In the genomic region with DNA sequence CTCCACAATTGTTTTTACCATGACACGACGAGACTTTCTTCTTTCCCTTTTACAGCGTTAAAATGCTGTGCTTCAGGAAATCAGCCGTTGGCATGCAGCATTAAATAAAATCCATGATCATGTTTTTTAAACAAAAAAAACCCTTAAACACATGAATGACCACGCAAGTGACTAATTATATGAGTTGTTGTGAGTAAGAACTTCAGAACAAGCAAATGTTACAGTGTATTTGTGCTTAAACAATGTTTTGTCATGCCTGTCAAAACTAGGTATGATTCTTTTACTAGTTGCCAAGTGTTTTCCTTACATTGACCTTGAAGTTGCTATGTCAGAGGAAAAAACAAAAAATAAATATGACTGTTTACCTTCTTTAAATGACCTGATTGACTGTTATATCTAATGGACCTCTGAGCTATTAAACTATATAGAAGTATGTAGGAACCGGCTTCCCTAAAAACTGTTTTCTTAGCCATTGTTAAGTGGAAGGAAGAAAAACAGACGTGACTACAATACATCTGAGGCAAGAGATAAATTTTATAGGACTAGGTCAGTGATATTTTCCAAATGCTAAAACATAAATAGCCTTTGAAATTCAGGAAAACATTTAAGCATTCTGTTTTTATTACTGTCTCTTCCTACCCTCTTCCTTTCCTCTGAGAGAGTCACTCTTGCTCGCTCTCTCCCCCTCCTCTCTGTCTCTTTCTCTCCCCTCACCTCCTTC, we compare ENCODE assay signal across 18 cellular contexts.
DNase-seq lines count a peak whose midpoint lies in the region; ATAC-seq and TF ChIP-seq lines count a peak whose summit lies in the region.
"Had no signal": no experiment of that assay in that cellular context is flagged by ENCODE, and none has a peak within 500 bp of the region (broad histone marks: within the 10 kb centered on the region; RNA-seq: fewer than 3 reads in every experiment).

No MANE protein-coding gene starts in this region.

- H3K27ac ChIP-seq in RWPE2 (ENCODE audit: poor library complexity, severe bottlenecking) (peak overlapping the region; percentile 90), endodermal cell (ENCODE audit: low read depth, low read length) (peak overlapping the region; percentile 64), upper lobe of right lung (peak overlapping the region; percentile 55)
- no peak overlapping the region for H3K27ac ChIP-seq in CD4-positive, alpha-beta memory T cell (ENCODE audit: low read depth, low read length)
- H3K27ac ChIP-seq: lower lobe of right lung had no signal

- H3K9me3 Mint-ChIP-seq in endodermal cell, result no peaks in the 10 kb centered on the region
- H3K9me3 Mint-ChIP-seq in nephron, result no peaks in the 10 kb centered on the region
- no peaks in the 10 kb centered on the region for H3K9me3 Mint-ChIP-seq in activated T-cell treated with anti-CD3 and anti-CD28 coated beads, Interleukin-2, amount 50 U/mL, for 72 hours
- H3K9me3 Mint-ChIP-seq in CD4-positive, alpha-beta memory T cell, result no peaks in the 10 kb centered on the region
- H3K9me3 Mint-ChIP-seq: activated naive CD8-positive, alpha-beta T cell treated with anti-CD3 and anti-CD28 coated beads, Interleukin-2, amount 50 U/mL, for 24 hours; central memory CD8-positive, alpha-beta T cell; effector memory CD8-positive, alpha-beta T cell; natural killer cell had no signal

- H3K4me1 ChIP-seq in RWPE2 (ENCODE audit: insufficient read depth, poor library complexity, severe bottlenecking), result peaks cover 22% of the 10 kb centered on the region
- H3K4me1 ChIP-seq in endodermal cell (ENCODE audit: control insufficient read depth, insufficient read depth, low read length), result no peaks in the 10 kb centered on the region
- no peaks in the 10 kb centered on the region for H3K4me1 ChIP-seq in upper lobe of right lung
- no peaks in the 10 kb centered on the region for H3K4me1 ChIP-seq in CD4-positive, alpha-beta memory T cell (ENCODE audit: insufficient read depth, low read length)

- CTCF ChIA-PET in CD4-positive, alpha-beta memory T cell (lab: Charles Lee; ENCODE audit: partially characterized antibody), result interaction anchor here (1.2 kb wide), 1 partner anchor 11 kb away, joined by 3 read pairs; no protein-coding TSS in a partner anchor

- intact Hi-C loops in upper lobe of right lung (cut with DNase I), result no loop called here
- intact Hi-C loops in CD4-positive, alpha-beta memory T cell (cut with micrococcal nuclease), result no loop called here

- no peaks in the 10 kb centered on the region for H3K27me3 Mint-ChIP-seq in endodermal cell (ENCODE audit: insufficient read depth)
- no peaks in the 10 kb centered on the region for H3K27me3 Mint-ChIP-seq in nephron (ENCODE audit: low read depth)
- H3K27me3 Mint-ChIP-seq in activated T-cell treated with anti-CD3 and anti-CD28 coated beads, Interleukin-2, amount 50 U/mL, for 72 hours (ENCODE audit: low read depth), result peaks cover 27% of the 10 kb centered on the region
- H3K27me3 Mint-ChIP-seq in CD4-positive, alpha-beta memory T cell, result peaks cover 0 to 2% of the 10 kb centered on the region in 2 donors

- POLR2A ChIA-PET in CD4-positive, alpha-beta memory T cell (lab: Charles Lee; ENCODE audit: partially characterized antibody), result no interaction called here

- H3K9me3 ChIP-seq in RWPE2 (ENCODE audit: severe bottlenecking) (no peaks in the 10 kb centered on the region), endodermal cell (ENCODE audit: control insufficient read depth, low read length) (no peaks in the 10 kb centered on the region), upper lobe of right lung (no peaks in the 10 kb centered on the region)
- no peaks in the 10 kb centered on the region for H3K9me3 ChIP-seq in CD4-positive, alpha-beta memory T cell (ENCODE audit: control insufficient read depth in 1 of 2, low read length in 2 of 2)
- H3K9me3 ChIP-seq: lower lobe of right lung had no signal

- H3K27me3 ChIP-seq in RWPE2 (ENCODE audit: insufficient read depth, poor library complexity, severe bottlenecking) (no peaks in the 10 kb centered on the region), endodermal cell (ENCODE audit: control insufficient read depth, insufficient read depth, low read length, poor library complexity, severe bottlenecking) (no peaks in the 10 kb centered on the region), upper lobe of right lung (no peaks in the 10 kb centered on the region)
- H3K27me3 ChIP-seq in CD4-positive, alpha-beta memory T cell (ENCODE audit: insufficient read depth, low read length), result no peaks in the 10 kb centered on the region

- DNase-seq in RWPE2 (ENCODE audit: low spot score) (no peak), endodermal cell (no peak), upper lobe of right lung (no peak), AML-193 (lab: John Stamatoyannopoulos, UW) (no peak)
- no peak for DNase-seq in activated T-cell treated with anti-CD3 and anti-CD28 coated beads, Interleukin-2, amount 50 U/mL, for 72 hours
- no peak for DNase-seq in CD4-positive, alpha-beta memory T cell
- DNase-seq: activated CD8-positive, alpha-beta T cell treated with anti-CD3 and anti-CD28 coated beads, Interleukin-2, amount 10 ng/mL, durations not matched to agents 7 days and 5 days; activated naive CD8-positive, alpha-beta T cell treated with anti-CD3 and anti-CD28 coated beads, Interleukin-2, amount 50 U/mL, for 24 hours; effector memory CD8-positive, alpha-beta T cell; lower lobe of right lung; natural killer cell; NCI-H1436; retina; stimulated activated CD4-positive, alpha-beta T cell treated with anti-CD3 and anti-CD28 coated beads, Interleukin-4, amount 100 ng/mL, for 1 hour; substantia nigra; T-helper 1 cell had no signal

- 80 to 87% methylated on average over 4 to 8 of the region's 8 CpGs for WGBS in endodermal cell (ENCODE audit: insufficient coverage in 1 of 2, insufficient read length in 1 of 2), 2 experiments

- H3K27ac Mint-ChIP-seq in endodermal cell (no peak overlapping the region), nephron (peak overlapping the region; percentile 80 to 84 (median 81))
- H3K27ac Mint-ChIP-seq in activated T-cell treated with anti-CD3 and anti-CD28 coated beads, Interleukin-2, amount 50 U/mL, for 72 hours, result no peak overlapping the region
- no peak overlapping the region for H3K27ac Mint-ChIP-seq in CD4-positive, alpha-beta memory T cell
- H3K27ac Mint-ChIP-seq: activated CD8-positive, alpha-beta T cell treated with anti-CD3 and anti-CD28 coated beads, Interleukin-2, amount 10 ng/mL, durations not matched to agents 7 days and 5 days; activated naive CD8-positive, alpha-beta T cell treated with anti-CD3 and anti-CD28 coated beads, Interleukin-2, amount 50 U/mL, for 24 hours; effector memory CD8-positive, alpha-beta T cell; natural killer cell had no signal

- H3K36me3 ChIP-seq in RWPE2 (ENCODE audit: low read depth) (peaks cover 5% of the 10 kb centered on the region; the same call in 1 of the 2 replicates), endodermal cell (ENCODE audit: control insufficient read depth, insufficient read depth, low read length) (no peaks in the 10 kb centered on the region), upper lobe of right lung (no peaks in the 10 kb centered on the region)
- H3K36me3 ChIP-seq in CD4-positive, alpha-beta memory T cell (ENCODE audit: insufficient read depth, low read length), result no peaks in the 10 kb centered on the region
- H3K36me3 ChIP-seq: lower lobe of right lung had no signal

- H3K4me3 Mint-ChIP-seq in endodermal cell (no peak overlapping the region), nephron (peak overlapping the region in 1 of 3 experiments; percentile 28)
- no peak overlapping the region for H3K4me3 Mint-ChIP-seq in activated T-cell treated with anti-CD3 and anti-CD28 coated beads, Interleukin-2, amount 50 U/mL, for 72 hours
- H3K4me3 Mint-ChIP-seq in CD4-positive, alpha-beta memory T cell, result no peak overlapping the region
- H3K4me3 Mint-ChIP-seq: activated CD8-positive, alpha-beta T cell treated with anti-CD3 and anti-CD28 coated beads, Interleukin-2, amount 10 ng/mL, durations not matched to agents 7 days and 5 days; activated naive CD8-positive, alpha-beta T cell treated with anti-CD3 and anti-CD28 coated beads, Interleukin-2, amount 50 U/mL, for 24 hours; central memory CD8-positive, alpha-beta T cell; effector memory CD8-positive, alpha-beta T cell; natural killer cell had no signal

- no peak for ATAC-seq in RWPE2 (ENCODE audit: low read depth)
- ATAC-seq in upper lobe of right lung, result no peak
- no peak for ATAC-seq in activated T-cell treated with anti-CD3 and anti-CD28 coated beads, Interleukin-2, amount 50 U/mL, for 72 hours (replicated peaks in 1 of 2)
- ATAC-seq: activated CD8-positive, alpha-beta T cell treated with anti-CD3 and anti-CD28 coated beads, Interleukin-2, amount 10 ng/mL, durations not matched to agents 7 days and 5 days; activated naive CD8-positive, alpha-beta T cell treated with anti-CD3 and anti-CD28 coated beads, Interleukin-2, amount 50 U/mL, for 24 hours; effector memory CD8-positive, alpha-beta T cell; natural killer cell had no signal

- H3K4me3 ChIP-seq in RWPE2 (ENCODE audit: severe bottlenecking) (no peak overlapping the region), endodermal cell (ENCODE audit: low read length) (no peak overlapping the region), upper lobe of right lung (no peak overlapping the region)
- no peak overlapping the region for H3K4me3 ChIP-seq in CD4-positive, alpha-beta memory T cell (ENCODE audit: low read length in 2 of 2)
- H3K4me3 ChIP-seq: lower lobe of right lung had no signal

- no peak for TF ChIP-seq CTCF in RWPE2 (IDR thresholded peaks at IDR 0.05; ENCODE audit: poor library complexity, severe bottlenecking)
- TF ChIP-seq CTCF in endodermal cell (conservative IDR thresholded peaks at IDR 0.05), result no peak
- no peak for TF ChIP-seq CTCF in nephron (IDR thresholded peaks at IDR 0.05; ENCODE audit: unreplicated experiment in 3 of 3)
- TF ChIP-seq CTCF in upper lobe of right lung (IDR thresholded peaks at IDR 0.05), result no peak

- H3K36me3 Mint-ChIP-seq in endodermal cell (ENCODE audit: low read depth) (no peaks in the 10 kb centered on the region), nephron (ENCODE audit: low read depth) (peaks cover 56% of the 10 kb centered on the region)
- no peaks in the 10 kb centered on the region for H3K36me3 Mint-ChIP-seq in activated T-cell treated with anti-CD3 and anti-CD28 coated beads, Interleukin-2, amount 50 U/mL, for 72 hours (ENCODE audit: insufficient read depth in 2 of 2)
- H3K36me3 Mint-ChIP-seq in CD4-positive, alpha-beta memory T cell, result no peaks in the 10 kb centered on the region
- H3K36me3 Mint-ChIP-seq: natural killer cell had no signal

- no peak overlapping the region for H3K9ac ChIP-seq in endodermal cell (ENCODE audit: extremely low read depth, low read length, poor library complexity, severe bottlenecking)

- H3K4me1 Mint-ChIP-seq in endodermal cell (peaks cover 4% of the 10 kb centered on the region), nephron (peaks cover 76% of the 10 kb centered on the region)
- no peaks in the 10 kb centered on the region for H3K4me1 Mint-ChIP-seq in activated T-cell treated with anti-CD3 and anti-CD28 coated beads, Interleukin-2, amount 50 U/mL, for 72 hours (ENCODE audit: low read depth)
- H3K4me1 Mint-ChIP-seq in CD4-positive, alpha-beta memory T cell, result no peaks in the 10 kb centered on the region
- H3K4me1 Mint-ChIP-seq: activated naive CD8-positive, alpha-beta T cell treated with anti-CD3 and anti-CD28 coated beads, Interleukin-2, amount 50 U/mL, for 24 hours; central memory CD8-positive, alpha-beta T cell; natural killer cell had no signal

Comparison
In these comparisons a context has a peak if more than half of its experiments do, and no peak if none do; other contexts are left out.
1. H3K27ac Mint-ChIP-seq: peak in nephron (3 of 3); none in endodermal cell (single experiment), activated T-cell treated with anti-CD3 and anti-CD28 coated beads, Interleukin-2, amount 50 U/mL, for 72 hours (single experiment) and CD4-positive, alpha-beta memory T cell (0 of 7).